ENCODE assay signal across 8 cellular contexts in the genomic region with DNA sequence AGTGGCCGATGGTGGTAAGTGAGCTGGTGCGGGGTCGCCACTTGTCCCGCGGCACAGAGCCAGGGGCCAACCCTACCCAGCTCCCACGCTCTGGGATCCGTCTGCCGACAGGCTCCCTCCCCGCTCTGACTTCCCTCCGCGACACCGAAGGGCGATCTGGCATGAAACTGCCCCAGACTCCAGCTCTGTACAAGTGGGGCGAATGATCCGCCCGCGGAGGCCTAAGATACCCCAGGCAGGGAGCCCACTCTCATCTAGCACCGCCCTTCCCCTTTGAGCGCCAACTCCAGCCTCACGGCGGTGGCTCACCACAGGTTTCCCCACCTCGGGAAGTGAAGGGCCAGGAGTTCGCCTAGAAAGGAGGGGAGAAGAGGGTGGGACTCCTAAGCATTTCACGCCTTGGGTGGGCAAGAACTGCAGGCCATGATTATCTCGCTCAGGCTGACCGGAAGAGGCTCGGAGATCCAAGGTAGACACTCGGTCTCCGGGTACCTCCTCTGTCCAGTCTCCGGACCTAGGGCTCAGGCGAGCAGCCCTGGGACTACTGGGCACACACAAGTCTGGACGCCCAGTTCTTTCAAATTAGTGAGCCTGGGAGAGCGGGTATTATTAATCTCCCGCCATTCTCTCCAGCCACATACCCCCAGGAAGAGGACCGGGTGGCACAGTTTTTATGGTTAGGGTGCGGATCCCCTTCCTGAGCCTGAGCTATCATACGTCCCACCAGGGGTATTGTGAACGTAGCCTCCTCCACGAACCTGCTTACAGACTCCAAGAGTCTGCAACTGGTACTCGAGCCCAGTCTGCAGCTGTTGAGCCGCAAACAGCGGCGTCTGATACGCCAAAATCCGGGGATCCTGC. TPM values are rescaled to one million over a fixed set of nuclear protein-coding genes. Genes with fewer than 3 reads are reported as not detected.
A peak's percentile ranks its signal among the peaks of the same experiment; 100 is the strongest.
DNase-seq lines count a peak whose midpoint lies in the region; ATAC-seq and TF ChIP-seq lines count a peak whose summit lies in the region.

No MANE protein-coding gene starts in this region.

- no peak for TF ChIP-seq EP300 in neural cell (conservative IDR thresholded peaks at IDR 0.05; ENCODE audit: poor library complexity, severe bottlenecking)

- DNase-seq in CD1c-positive myeloid dendritic cell (ENCODE audit: extremely low spot score): peak; percentile 38
- DNase-seq in Jurkat, Clone E6-1 (ENCODE audit: low read depth, low spot score): no peak
- DNase-seq in colonic mucosa: no peak
- no peak for DNase-seq in NCI-H2171 treated with DMSO at 0.1 percent for 48 hours (lab: John Stamatoyannopoulos, UW)
- DNase-seq in NCI-H2081 (lab: John Stamatoyannopoulos, UW): no peak

- intact Hi-C loops in colonic mucosa (cut with DNase I): loop anchor here (5.0 kb wide), 1 partner anchor 42 kb away; no protein-coding TSS in a partner anchor

- H3K9ac ChIP-seq in colonic mucosa (ENCODE audit: low read depth in 2 of 2, low read length in 2 of 2): peak overlapping the region; percentile 28 to 37
- H3K9ac ChIP-seq in neural cell (ENCODE audit: low read length): no peak overlapping the region

- TF ChIP-seq CTCF in colonic mucosa (IDR thresholded peaks at IDR 0.05): no peak
- TF ChIP-seq CTCF in neural cell (IDR thresholded peaks at IDR 0.05; ENCODE audit: poor library complexity, severe bottlenecking): no peak

- H3K36me3 ChIP-seq in colonic mucosa: no peaks in the 10 kb centered on the region
- H3K36me3 ChIP-seq in neural cell (ENCODE audit: insufficient read depth, low read length): no peaks in the 10 kb centered on the region

- no peak overlapping the region for H2AFZ ChIP-seq in neural cell (ENCODE audit: low read depth, low read length)

- no peaks in the 10 kb centered on the region for H3K79me2 ChIP-seq in neural cell (replicated peaks; ENCODE audit: insufficient read depth, low read length)

- H3K4me2 ChIP-seq in neural cell (ENCODE audit: low read length): no peak overlapping the region

- no peaks in the 10 kb centered on the region for H4K20me1 ChIP-seq in neural cell (ENCODE audit: insufficient read depth)

- no peak for TF ChIP-seq RAD21 in neural cell (conservative IDR thresholded peaks at IDR 0.05)

- H3K27me3 ChIP-seq in colonic mucosa (peaks cover 64% of the 10 kb centered on the region), neural cell (ENCODE audit: insufficient read depth, low read depth, low read length) (peaks cover 99% of the 10 kb centered on the region)

- H3K9me3 ChIP-seq in colonic mucosa (no peaks in the 10 kb centered on the region), neural cell (ENCODE audit: low read length) (no peaks in the 10 kb centered on the region)

- peaks cover 36% of the 10 kb centered on the region for H3K4me1 ChIP-seq in colonic mucosa

- no peaks in the 10 kb centered on the region for H3F3A ChIP-seq in neural cell (ENCODE audit: insufficient read depth, low read length, poor library complexity, severe bottlenecking)

- peak overlapping the region; percentile 28 for H3K4me3 ChIP-seq in Jurkat, Clone E6-1 (ENCODE audit: low read length)
- H3K4me3 ChIP-seq in colonic mucosa (peak overlapping the region; percentile 27), neural cell (ENCODE audit: low read length) (peak overlapping the region; percentile 10)

- no peak for ATAC-seq in HG03378 (IDR thresholded peaks at IDR 0.05; ENCODE audit: unreplicated experiment)
- ATAC-seq in GM21381 (IDR thresholded peaks at IDR 0.05; ENCODE audit: unreplicated experiment): no peak

- H3K27ac ChIP-seq in colonic mucosa (no peak overlapping the region), neural cell (ENCODE audit: low read length) (no peak overlapping the region)

- H3K9me2 ChIP-seq in neural cell (ENCODE audit: insufficient read depth, low read length): no peaks in the 10 kb centered on the region

TF ChIP-seq in neural cell, 6 proteins besides CTCF, POLR2A, EP300 and RAD21:
- no peak for TF ChIP-seq POLR2AphosphoS5 (IDR thresholded peaks at IDR 0.05)
- peak; percentile 90 for TF ChIP-seq EZH2 (IDR thresholded peaks at IDR 0.05; ENCODE audit: borderline replicate concordance, insufficient read depth, low read length, poor library complexity, severe bottlenecking)

RNA-seq across cellular contexts. Expression of gene WNT1, which starts 0.8 kb away (rescaled TPM):
- polyA plus RNA-seq in Jurkat, Clone E6-1 (2012; ENCODE audit: insufficient read depth, insufficient read length): 1.7 TPM
- total RNA-seq in colonic mucosa: not detected
- polyA plus RNA-seq in neural cell: not detected in 2 replicates
- polyA minus RNA-seq in neural cell: not detected in 2 replicates

RNA-seq across cellular contexts. Expression of gene WNT10B, which starts 7.4 kb away (rescaled TPM):
- 5.6 TPM for polyA plus RNA-seq in Jurkat, Clone E6-1 (2012; ENCODE audit: insufficient read depth, insufficient read length)
- total RNA-seq in colonic mucosa: under 1 TPM; 0.24 to 0.47 TPM
- 0.92 and 1.2 TPM in 2 replicates for polyA plus RNA-seq in neural cell
- 0.73 TPM in 1 of 2 replicates, not detected in the other for polyA minus RNA-seq in neural cell

RNA-seq across cellular contexts. Expression of gene DDN, which starts 20.2 kb away (rescaled TPM):
- not detected for polyA plus RNA-seq in Jurkat, Clone E6-1 (2012; ENCODE audit: insufficient read depth, insufficient read length)
- total RNA-seq in colonic mucosa: under 1 TPM; 0.17 to 0.21 TPM
- polyA plus RNA-seq in neural cell: 0.20 and 0.51 TPM in 2 replicates
- polyA minus RNA-seq in neural cell: 0.24 and 0.93 TPM in 2 replicates

RNA-seq across cellular contexts. Expression of gene ARF3, which starts 21.7 kb away (rescaled TPM):
- polyA plus RNA-seq in Jurkat, Clone E6-1 (2012; ENCODE audit: insufficient read depth, insufficient read length): 120 TPM
- total RNA-seq in colonic mucosa: 100 to 1,000 TPM; 255 to 261 TPM
- 114 TPM in 2 replicates for polyA plus RNA-seq in neural cell
- polyA minus RNA-seq in neural cell: 94.0 and 108 TPM in 2 replicates

RNA-seq across cellular contexts. Expression of gene PRKAG1, which starts 39.6 kb away (rescaled TPM):
- 69.8 TPM for polyA plus RNA-seq in Jurkat, Clone E6-1 (2012; ENCODE audit: insufficient read depth, insufficient read length)
- 10 to 100 TPM; 49.5 to 54.8 TPM for total RNA-seq in colonic mucosa
- polyA plus RNA-seq in neural cell: 69.0 and 71.0 TPM in 2 replicates
- 37.3 and 39.2 TPM in 2 replicates for polyA minus RNA-seq in neural cell
